ENCODE assay signal across 8 cellular contexts in genomic region chr5:122312670-122312988, GRCh38.
A peak's percentile ranks its signal among the peaks of the same experiment; 100 is the strongest.
DNase-seq lines count a peak whose midpoint lies in the region; FAIRE-seq and TF ChIP-seq lines count a peak whose summit lies in the region.

No MANE protein-coding gene starts in this region.

- POLR2A ChIA-PET in HEK293T (lab: Yijun Ruan, JAX), result no interaction called here

- peaks cover 53% of the 10 kb centered on the region for H3K27me3 Mint-ChIP-seq in T-helper 2 cell treated with Interferon-gamma antibody and Interleukin-4, amounts not matched to agents 5 μg/mL and 100 μg/mL, for 36 hours (ENCODE audit: low read depth)

- in situ Hi-C loops in astrocyte of the spinal cord (cut with HindIII; ENCODE audit: low sequenced_read_pairs), result no loop called here

- no peak for FAIRE-seq in GM19239 (lab: Jason Lieb, UNC)

- CTCF ChIA-PET in HEK293T (lab: Yijun Ruan, JAX), result no interaction called here

- H3K27ac ChIP-seq in skin epidermis, result peak overlapping the region in 15 of 21 experiments; percentile 4 to 78 (median 53)

- peak overlapping the region; percentile 68 for H3K4me3 ChIP-seq in astrocyte of the spinal cord (ENCODE audit: low read depth, low read length)
- peak overlapping the region; percentile 38 to 67 (median 43) for H3K4me3 ChIP-seq in skin epidermis

- H3K4me1 Mint-ChIP-seq in T-helper 2 cell treated with Interferon-gamma antibody and Interleukin-4, amounts not matched to agents 5 μg/mL and 100 μg/mL, for 36 hours (ENCODE audit: low read depth), result peaks cover 4% of the 10 kb centered on the region

- DNase-seq in AG20443 (ENCODE audit: low spot score), result peak; percentile 52
- DNase-seq in HEK293T (ENCODE audit: extremely low spot score), result peak; percentile 20
- DNase-seq in astrocyte of the spinal cord (ENCODE audit: low read depth, low spot score), result peak; percentile 45
- peak; percentile 20 for DNase-seq in iPS-NIHi7 (ENCODE audit: extremely low spot score)
- no peak for DNase-seq in T-helper 2 cell treated with Interferon-gamma antibody and Interleukin-4, amounts not matched to agents 5 μg/mL and 100 μg/mL, for 36 hours (ENCODE audit: low spot score)
- no peak for DNase-seq in GM19239 (ENCODE audit: insufficient read length, low spot score)
- DNase-seq in NCI-H2029 treated with DMSO at 0.1 percent for 48 hours (lab: John Stamatoyannopoulos, UW), result no peak

- H3K36me3 Mint-ChIP-seq in T-helper 2 cell treated with Interferon-gamma antibody and Interleukin-4, amounts not matched to agents 5 μg/mL and 100 μg/mL, for 36 hours (ENCODE audit: low read depth), result no peaks in the 10 kb centered on the region

- no peak overlapping the region for H3K27ac Mint-ChIP-seq in T-helper 2 cell treated with Interferon-gamma antibody and Interleukin-4, amounts not matched to agents 5 μg/mL and 100 μg/mL, for 36 hours

- TF ChIP-seq CTCF in astrocyte of the spinal cord (IDR thresholded peaks at IDR 0.05; ENCODE audit: low read depth, low read length), result no peak

- no peak overlapping the region for H3K4me3 Mint-ChIP-seq in T-helper 2 cell treated with Interferon-gamma antibody and Interleukin-4, amounts not matched to agents 5 μg/mL and 100 μg/mL, for 36 hours

- H3K9me3 Mint-ChIP-seq in T-helper 2 cell treated with Interferon-gamma antibody and Interleukin-4, amounts not matched to agents 5 μg/mL and 100 μg/mL, for 36 hours, result no peaks in the 10 kb centered on the region

TF ChIP-seq in HEK293T, 16 proteins besides CTCF, POLR2A, EP300 and RAD21:
- TF ChIP-seq FOXK2 (IDR thresholded peaks at IDR 0.05), result no peak
- no peak for TF ChIP-seq ELF4 (IDR thresholded peaks at IDR 0.05)

Comparison
In these comparisons a context has a peak if more than half of its experiments do, and no peak if none do; other contexts are left out.
1. DNase-seq: peak in AG20443 (single experiment), HEK293T (single experiment), astrocyte of the spinal cord (single experiment) and iPS-NIHi7 (single experiment); none in T-helper 2 cell treated with Interferon-gamma antibody and Interleukin-4, amounts not matched to agents 5 μg/mL and 100 μg/mL, for 36 hours (single experiment), GM19239 (single experiment) and NCI-H2029 treated with DMSO at 0.1 percent for 48 hours (single experiment).